In genomic region chr6:133047706-133048105, GRCh38 we compare ENCODE assay signal across 19 cellular contexts.
"Had no signal": no experiment of that assay in that cellular context is flagged by ENCODE, and none has a peak within 500 bp of the region (broad histone marks: within the 10 kb centered on the region; RNA-seq: fewer than 3 reads in every experiment).

No MANE protein-coding gene starts in this region.

- H3K9me3 ChIP-seq: MG63, SK-N-SH had no signal

- DNase-seq: Karpas-422, KBM-7, MG63, NCI-H1092 treated with DMSO at 0.1 percent for 48 hours, NCI-H1436, NCI-H187, NCI-H2029, NCI-H2081 treated with DMSO at 0.1 percent for 48 hours, NCI-H2171, NCI-H226, NCI-H446, NCI-H510A, NCI-H526 treated with DMSO at 0.1 percent for 48 hours, NCI-H748 treated with DMSO at 0.1 percent for 48 hours, Right ventricle myocardium superior, RPMI8226, SIG-M5, SK-N-SH, SW 1271 had no signal

- H3K4me3 ChIP-seq: MG63 had no signal

- H3K27me3 ChIP-seq: MG63 had no signal

- H3K36me3 ChIP-seq: MG63 had no signal
